ENCODE assay signal across 14 cellular contexts in genomic region chr16:70572926-70573270, GRCh38. TPM values are rescaled to one million over a fixed set of nuclear protein-coding genes. Genes with fewer than 3 reads are reported as not detected.
A peak's percentile ranks its signal among the peaks of the same experiment; 100 is the strongest.
DNase-seq lines count a peak whose midpoint lies in the region; ATAC-seq and TF ChIP-seq lines count a peak whose summit lies in the region.
"Had no signal": no experiment of that assay in that cellular context is flagged by ENCODE, and none has a peak within 500 bp of the region (broad histone marks: within the 10 kb centered on the region; RNA-seq: fewer than 3 reads in every experiment).

No MANE protein-coding gene starts in this region.

- peaks cover 60% of the 10 kb centered on the region for H3K36me3 Mint-ChIP-seq in CD4-positive, alpha-beta T cell (ENCODE audit: low read depth)
- H3K36me3 Mint-ChIP-seq in WTC11: peaks cover 64% of the 10 kb centered on the region

- peak overlapping the region; percentile 53 for H3K27ac Mint-ChIP-seq in CD4-positive, alpha-beta T cell
- H3K27ac Mint-ChIP-seq in WTC11: peak overlapping the region; percentile 96

- ATAC-seq in CD4-positive, alpha-beta T cell (ENCODE audit: poor library complexity): no peak
- ATAC-seq in WTC11 (no peak), gastroesophageal sphincter (no peak), HG03469 (IDR thresholded peaks at IDR 0.05; ENCODE audit: unreplicated experiment) (no peak)

- H3K27ac ChIP-seq in CD4-positive, alpha-beta T cell (ENCODE audit: low read depth, low read length): no peak overlapping the region
- H3K27ac ChIP-seq in gastroesophageal sphincter (peak overlapping the region in 3 of 4 donors; percentile 55 to 64 (median 60)), sigmoid colon (peak overlapping the region; percentile 48 to 69 (median 54))
- H3K27ac ChIP-seq: pancreas, WERI-Rb-1 had no signal

- H3K4me1 ChIP-seq in gastroesophageal sphincter: peaks cover 2 to 53% (median 31%) of the 10 kb centered on the region in 3 donors
- peaks cover 0 to 46% (median 35%) of the 10 kb centered on the region in 4 donors for H3K4me1 ChIP-seq in sigmoid colon
- H3K4me1 ChIP-seq: pancreas had no signal

- TF ChIP-seq POLR2A in gastroesophageal sphincter (IDR thresholded peaks at IDR 0.05) (no peak), sigmoid colon (IDR thresholded peaks at IDR 0.05) (no peak)

- H3K36me3 ChIP-seq in gastroesophageal sphincter (peaks cover 9 to 53% of the 10 kb centered on the region in 2 donors), sigmoid colon (peaks cover 34 to 54% (median 47%) of the 10 kb centered on the region in 4 donors)

- H3K4me3 Mint-ChIP-seq in CD4-positive, alpha-beta T cell: no peak overlapping the region
- no peak overlapping the region for H3K4me3 Mint-ChIP-seq in WTC11
- H3K4me3 Mint-ChIP-seq: activated T-helper 1 cell treated with anti-CD3 and anti-CD28 coated beads, Interleukin-12 subunit alpha, Interleukin-12 subunit beta, Interleukin-2, Interleukin-4 antibody, amounts not matched to agents 30 ng/mL and 10 ng/mL and 1 ng/mL, durations not matched to agents 14 hours and 24 hours and 36 hours; B cell had no signal

- no peaks in the 10 kb centered on the region for H3K9me3 ChIP-seq in CD4-positive, alpha-beta T cell (ENCODE audit: control insufficient read depth, low read length)
- H3K9me3 ChIP-seq in gastroesophageal sphincter (no peaks in the 10 kb centered on the region), sigmoid colon (no peaks in the 10 kb centered on the region)
- H3K9me3 ChIP-seq: pancreas had no signal

- no peaks in the 10 kb centered on the region for H3K27me3 Mint-ChIP-seq in CD4-positive, alpha-beta T cell
- no peaks in the 10 kb centered on the region for H3K27me3 Mint-ChIP-seq in WTC11 (ENCODE audit: low read depth)
- H3K27me3 Mint-ChIP-seq: B cell had no signal

- H3K4me1 Mint-ChIP-seq in CD4-positive, alpha-beta T cell (ENCODE audit: low read depth): peaks cover 5% of the 10 kb centered on the region
- H3K4me1 Mint-ChIP-seq in WTC11: peaks cover 14% of the 10 kb centered on the region

- POLR2A ChIA-PET in CD4-positive, alpha-beta T cell (lab: Charles Lee): no interaction called here
- POLR2A ChIA-PET in WTC11 (lab: Charles Lee): interaction anchor here (0.6 kb wide), 1 partner anchor 82 kb away, joined by 4 read pairs; no protein-coding TSS in a partner anchor

- intact Hi-C loops in CD4-positive, alpha-beta T cell (cut with DNase I, micrococcal nuclease): no loop called here
- intact Hi-C loops in sigmoid colon (cut with DNase I): no loop called here

- H3K27me3 ChIP-seq in CD4-positive, alpha-beta T cell (ENCODE audit: control insufficient read depth, insufficient read depth, low read length): no peaks in the 10 kb centered on the region
- H3K27me3 ChIP-seq in gastroesophageal sphincter (no peaks in the 10 kb centered on the region), sigmoid colon (no peaks in the 10 kb centered on the region)
- H3K27me3 ChIP-seq: pancreas had no signal

- TF ChIP-seq EP300 in gastroesophageal sphincter (IDR thresholded peaks at IDR 0.05): no peak
- TF ChIP-seq EP300 in sigmoid colon (IDR thresholded peaks at IDR 0.05): no peak

- CTCF ChIA-PET in CD4-positive, alpha-beta T cell (lab: Charles Lee): no interaction called here
- CTCF ChIA-PET in WTC11 (lab: Charles Lee): interaction anchor here (1.9 kb wide), 1 partner anchor 80 kb away, joined by 16 read pairs; no protein-coding TSS in a partner anchor

- H3K4me3 ChIP-seq in gastroesophageal sphincter (no peak overlapping the region), sigmoid colon (no peak overlapping the region)
- H3K4me3 ChIP-seq: pancreas had no signal

- WGBS in gastroesophageal sphincter (ENCODE audit: low coverage in 1 of 2), 2 donors: 38 to 41% methylated on average over 1 to 2 of the region's 2 CpGs
- 82 to 84% methylated on average over 2 of the region's 2 CpGs for WGBS in sigmoid colon, 2 donors

- no peak for DNase-seq in CD4-positive, alpha-beta T cell
- DNase-seq in WTC11 (ENCODE audit: low spot score): no peak
- DNase-seq in sigmoid colon: no peak
- no peak for DNase-seq in kidney glomerular epithelial cell (lab: John Stamatoyannopoulos, UW)
- no peak for DNase-seq in stimulated activated CD4-positive, alpha-beta T cell treated with anti-CD3 and anti-CD28 coated beads, Interleukin-1b, Interleukin-23, amount 100 ng/mL, for 48 hours
- no peak for DNase-seq in activated CD4-positive, CD25-positive, alpha-beta regulatory T cell treated with anti-CD3 and anti-CD28 coated beads, Interleukin-2, amount 50 U/mL, for 72 hours
- DNase-seq: cerebellar nuclear complex, NCI-H345, WERI-Rb-1 had no signal

- no peaks in the 10 kb centered on the region for H3K9me3 Mint-ChIP-seq in CD4-positive, alpha-beta T cell
- no peaks in the 10 kb centered on the region for H3K9me3 Mint-ChIP-seq in WTC11
- H3K9me3 Mint-ChIP-seq: activated T-helper 1 cell treated with anti-CD3 and anti-CD28 coated beads, Interleukin-12 subunit alpha, Interleukin-12 subunit beta, Interleukin-2, Interleukin-4 antibody, amounts not matched to agents 30 ng/mL and 10 ng/mL and 1 ng/mL, durations not matched to agents 14 hours and 24 hours and 36 hours had no signal

- no peak for TF ChIP-seq CTCF in CD4-positive, alpha-beta T cell (IDR thresholded peaks at IDR 0.05)
- TF ChIP-seq CTCF in WTC11 (IDR thresholded peaks at IDR 0.05) (no peak), gastroesophageal sphincter (IDR thresholded peaks at IDR 0.05) (no peak), sigmoid colon (IDR thresholded peaks at IDR 0.05) (no peak)

TF ChIP-seq in WTC11, 78 proteins besides CTCF, POLR2A, EP300 and RAD21:
- TF ChIP-seq RELA (CRISPR knock-in tag; IDR thresholded peaks at IDR 0.05; ENCODE audit: borderline replicate concordance) (no peak), ZNF423 (CRISPR knock-in tag; IDR thresholded peaks at IDR 0.05) (no peak), NR1H2 (CRISPR knock-in tag; IDR thresholded peaks at IDR 0.05) (no peak), ZMAT4 (CRISPR knock-in tag; IDR thresholded peaks at IDR 0.05) (no peak), E2F4 (CRISPR knock-in tag; IDR thresholded peaks at IDR 0.05; ENCODE audit: borderline replicate concordance, low read depth) (no peak), CREB1 (CRISPR knock-in tag; IDR thresholded peaks at IDR 0.05) (no peak), FOXJ3 (CRISPR knock-in tag; IDR thresholded peaks at IDR 0.05; ENCODE audit: borderline replicate concordance) (no peak), EMX1 (CRISPR knock-in tag; IDR thresholded peaks at IDR 0.05) (no peak), ZNF317 (CRISPR knock-in tag; IDR thresholded peaks at IDR 0.05; ENCODE audit: borderline replicate concordance, low read depth) (no peak), FOXP1 (CRISPR knock-in tag; IDR thresholded peaks at IDR 0.05; ENCODE audit: borderline replicate concordance) (no peak), ZNF138 (CRISPR knock-in tag; conservative IDR thresholded peaks at IDR 0.05) (no peak), NR2C2 (CRISPR knock-in tag; IDR thresholded peaks at IDR 0.05) (no peak)

RNA-seq across cellular contexts. Expression of gene SF3B3, which starts 49.3 kb away (rescaled TPM):
- total RNA-seq in CD4-positive, alpha-beta T cell: 100 to 1,000 TPM; 130 to 140 TPM
- total RNA-seq in WTC11 (2021): 423 to 475 TPM (median 430 TPM) in 3 replicates
- total RNA-seq in gastroesophageal sphincter: 100 to 1,000 TPM in 1 of 4 donors, 10 to 100 TPM in 3; 73.3 to 115 (median 92.8) TPM
- total RNA-seq in sigmoid colon: 10 to 100 TPM; 41.9 to 71.5 (median 59.5) TPM
- 10 to 100 TPM; 23.8 to 98.5 (median 30.6) TPM for polyA plus RNA-seq in sigmoid colon

RNA-seq across cellular contexts. Expression of gene COG4, which starts 49.5 kb away (rescaled TPM):
- total RNA-seq in CD4-positive, alpha-beta T cell: 10 to 100 TPM; 15.9 to 19.3 TPM
- 56.6 to 65.6 TPM (median 61.8 TPM) in 3 replicates for total RNA-seq in WTC11 (2021)
- total RNA-seq in gastroesophageal sphincter: 10 to 100 TPM; 32.3 to 37.4 (median 35.0) TPM
- 10 to 100 TPM; 25.2 to 44.3 (median 31.9) TPM for total RNA-seq in sigmoid colon
- 10 to 100 TPM; 31.2 to 51.0 (median 39.5) TPM for polyA plus RNA-seq in sigmoid colon
